Comparison of ENCODE assay signal across 31 cellular contexts in the genomic region with DNA sequence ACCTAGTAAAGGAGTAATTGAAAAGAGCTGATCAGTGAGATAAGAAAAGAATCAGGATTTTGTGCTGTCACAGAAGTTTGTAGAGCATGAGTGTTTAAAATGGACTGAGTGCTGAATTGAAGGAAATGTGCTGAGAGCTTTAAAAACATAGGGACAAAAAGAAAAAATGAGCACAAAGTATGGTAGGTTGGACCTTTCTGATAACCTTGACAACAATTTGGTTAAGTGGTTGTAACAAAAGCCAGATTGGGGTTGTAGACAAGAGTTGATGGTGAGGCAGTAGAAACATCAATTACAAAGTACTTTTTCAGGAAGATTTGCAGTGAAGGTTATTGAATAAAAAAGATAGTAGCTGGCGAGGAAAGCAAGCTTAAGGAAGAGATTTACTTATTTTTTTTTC.
DNase-seq lines count a peak whose midpoint lies in the region; ATAC-seq and TF ChIP-seq lines count a peak whose summit lies in the region.
"Had no signal": no experiment of that assay in that cellular context is flagged by ENCODE, and none has a peak within 500 bp of the region (broad histone marks: within the 10 kb centered on the region; RNA-seq: fewer than 3 reads in every experiment).

No MANE protein-coding gene starts in this region.

- 0 out of 2 replicates have a peak, but pooled peaks cover 3% of the 10 kb centered on the region for H3K9me3 ChIP-seq in SK-N-SH
- H3K9me3 ChIP-seq in endodermal cell (ENCODE audit: control insufficient read depth, low read length): no peaks in the 10 kb centered on the region
- H3K9me3 ChIP-seq: A549; BE2C; BLaER1; BLaER1 treated with 17β-estradiol and CSF1 and Interleukin-3, amounts not matched to agents 10 nM and 100 nM; Caco-2 had no signal

- H3K4me1 ChIP-seq in SK-N-SH (ENCODE audit: control insufficient read depth in 1 of 2, insufficient read depth in 2 of 2, low read depth in 1 of 2, low read length in 1 of 2): no peaks in the 10 kb centered on the region; a peak in 2 of 4 replicates
- H3K4me1 ChIP-seq in endodermal cell (ENCODE audit: control insufficient read depth, insufficient read depth, low read length): peaks cover 2% of the 10 kb centered on the region
- H3K4me1 ChIP-seq: BLaER1; BLaER1 treated with 17β-estradiol and CSF1 and Interleukin-3, amounts not matched to agents 10 nM and 100 nM; Caco-2 had no signal

- H2AFZ ChIP-seq in SK-N-SH (ENCODE audit: low read depth): no peak overlapping the region

- TF ChIP-seq RAD21 in SK-N-SH (IDR thresholded peaks at IDR 0.05; ENCODE audit: low read length): no peak

- no peak overlapping the region for H3K4me3 Mint-ChIP-seq in endodermal cell
- H3K4me3 Mint-ChIP-seq: B cell; CD14-positive monocyte; CD4-positive, alpha-beta memory T cell; CD4-positive, alpha-beta T cell; CD4-positive, CD25-positive, alpha-beta regulatory T cell; CD8-positive, alpha-beta memory T cell; CD8-positive, alpha-beta T cell had no signal

- H3K36me3 Mint-ChIP-seq in endodermal cell (ENCODE audit: low read depth): no peaks in the 10 kb centered on the region
- H3K36me3 Mint-ChIP-seq: CD14-positive monocyte; CD4-positive, alpha-beta memory T cell; CD4-positive, CD25-positive, alpha-beta regulatory T cell; CD8-positive, alpha-beta memory T cell; CD8-positive, alpha-beta T cell had no signal

- no peak overlapping the region for H3K4me2 ChIP-seq in SK-N-SH
- H3K4me2 ChIP-seq: A549; BLaER1; BLaER1 treated with 17β-estradiol and CSF1 and Interleukin-3, amounts not matched to agents 10 nM and 100 nM had no signal

- H3K9me2 ChIP-seq in SK-N-SH: no peaks in the 10 kb centered on the region

- H3K9me3 Mint-ChIP-seq in endodermal cell: no peaks in the 10 kb centered on the region
- H3K9me3 Mint-ChIP-seq: CD4-positive, alpha-beta T cell had no signal

- H3K27ac ChIP-seq in SK-N-SH (ENCODE audit: low read depth in 2 of 2, low read length in 1 of 2) (no peak overlapping the region), endodermal cell (ENCODE audit: low read depth, low read length) (no peak overlapping the region)
- H3K27ac ChIP-seq: 22Rv1; A549; BLaER1; BLaER1 treated with 17β-estradiol and CSF1 and Interleukin-3, amounts not matched to agents 10 nM and 100 nM; C4-2B had no signal

- H3K79me2 ChIP-seq in SK-N-SH (ENCODE audit: insufficient read depth): no peaks in the 10 kb centered on the region

- H3K4me3 ChIP-seq in SK-N-SH (ENCODE audit: low read depth in 2 of 2, low read length in 1 of 2) (no peak overlapping the region), endodermal cell (ENCODE audit: low read length) (no peak overlapping the region)
- H3K4me3 ChIP-seq: A549; BLaER1; BLaER1 treated with 17β-estradiol and CSF1 and Interleukin-3, amounts not matched to agents 10 nM and 100 nM had no signal

- H3K27me3 ChIP-seq in SK-N-SH (ENCODE audit: insufficient read depth): no peaks in the 10 kb centered on the region
- no peaks in the 10 kb centered on the region for H3K27me3 ChIP-seq in endodermal cell (ENCODE audit: control insufficient read depth, insufficient read depth, low read length, poor library complexity, severe bottlenecking)
- H3K27me3 ChIP-seq: BE2C; BLaER1; BLaER1 treated with 17β-estradiol and CSF1 and Interleukin-3, amounts not matched to agents 10 nM and 100 nM had no signal

- POLR2A ChIA-PET in SK-N-SH (lab: Yijun Ruan, JAX): no interaction called here

- no peaks in the 10 kb centered on the region for H3K36me3 ChIP-seq in SK-N-SH (replicated peaks in 1 of 2; ENCODE audit: control insufficient read depth in 1 of 2, insufficient read depth in 2 of 2, low read length in 1 of 2)
- no peaks in the 10 kb centered on the region for H3K36me3 ChIP-seq in endodermal cell (ENCODE audit: control insufficient read depth, insufficient read depth, low read length)
- H3K36me3 ChIP-seq: BE2C; BLaER1; BLaER1 treated with 17β-estradiol and CSF1 and Interleukin-3, amounts not matched to agents 10 nM and 100 nM had no signal

- H3K27ac Mint-ChIP-seq in endodermal cell: no peak overlapping the region
- H3K27ac Mint-ChIP-seq: B cell; CD14-positive monocyte; CD4-positive, alpha-beta memory T cell; CD4-positive, alpha-beta T cell; CD4-positive, CD25-positive, alpha-beta regulatory T cell; CD8-positive, alpha-beta memory T cell; CD8-positive, alpha-beta T cell had no signal

- H3K4me1 Mint-ChIP-seq in endodermal cell: peaks cover 10% of the 10 kb centered on the region
- H3K4me1 Mint-ChIP-seq: B cell; CD14-positive monocyte; CD4-positive, alpha-beta memory T cell; CD4-positive, CD25-positive, alpha-beta regulatory T cell; CD8-positive, alpha-beta memory T cell had no signal

- CTCF ChIA-PET in SK-N-SH (lab: Yijun Ruan, JAX): interaction anchor here (1.0 to 2.1 kb wide), 2 partner anchors 977 to 989 kb away, joined by 3 to 8 read pairs; no protein-coding TSS in a partner anchor

- DNase-seq in SK-N-SH: no peak
- DNase-seq in SK-N-DZ (ENCODE audit: low spot score): peak; percentile 86
- no peak for DNase-seq in endodermal cell
- DNase-seq: 8988T; ACHN; AML-193; BE2C; C1 segment of cervical spinal cord; Caco-2; Calu3; CD4-positive, alpha-beta memory T cell; CD4-positive, alpha-beta T cell; CD4-positive, CD25-positive, alpha-beta regulatory T cell; CD8-positive, alpha-beta memory T cell; CD8-positive, alpha-beta T cell; COR-L47; DMS 273 treated with DMSO at 0.1 percent for 48 hours; DMS153; DMS53; DMS79; DMS79 treated with DMSO at 0.1 percent for 48 hours; DND-41; EL had no signal

- ATAC-seq in SK-N-SH treated with all-trans-retinoic acid at 6 μM for 48 hours: no peak
- ATAC-seq: A549; CD8-positive, alpha-beta T cell had no signal

- TF ChIP-seq EP300 in SK-N-SH (IDR thresholded peaks at IDR 0.05; ENCODE audit: borderline replicate concordance in 1 of 2, low read depth in 1 of 2, low read length in 1 of 2): no peak

- H3F3A ChIP-seq in SK-N-SH (replicated peaks; ENCODE audit: insufficient read depth): no peaks in the 10 kb centered on the region

- TF ChIP-seq CTCF in SK-N-SH (IDR thresholded peaks at IDR 0.05) (no peak), endodermal cell (conservative IDR thresholded peaks at IDR 0.05) (no peak)

- 13% methylated on average over 1 of the region's 1 CpG for WGBS in SK-N-SH (ENCODE audit: low lambda C conversion rate)
- 100% methylated on average over 1 of the region's 1 CpG for whole genome bisulfite sequencing in endodermal cell (ENCODE audit: insufficient coverage in 1 of 2, insufficient read length in 1 of 2), 2 experiments

- H3K9ac ChIP-seq in SK-N-SH (no peak overlapping the region), endodermal cell (ENCODE audit: extremely low read depth, low read length, poor library complexity, severe bottlenecking) (no peak overlapping the region)
- H3K9ac ChIP-seq: BLaER1; BLaER1 treated with 17β-estradiol and CSF1 and Interleukin-3, amounts not matched to agents 10 nM and 100 nM had no signal

- no peaks in the 10 kb centered on the region for H3K27me3 Mint-ChIP-seq in endodermal cell (ENCODE audit: insufficient read depth)
- H3K27me3 Mint-ChIP-seq: B cell; CD4-positive, alpha-beta memory T cell; CD4-positive, alpha-beta T cell; CD4-positive, CD25-positive, alpha-beta regulatory T cell; CD8-positive, alpha-beta memory T cell had no signal

- H4K20me1 ChIP-seq in SK-N-SH (ENCODE audit: insufficient read depth): no peaks in the 10 kb centered on the region
- H4K20me1 ChIP-seq: BLaER1; BLaER1 treated with 17β-estradiol and CSF1 and Interleukin-3, amounts not matched to agents 10 nM and 100 nM had no signal

TF ChIP-seq in SK-N-SH treated with all-trans-retinoic acid at 6 μM for 48 hours, 23 proteins besides CTCF, POLR2A, EP300 and RAD21 (continues in another document):
- TF ChIP-seq ZNF8 (CRISPR knock-in tag; IDR thresholded peaks at IDR 0.05) (no peak), ZNF565 (CRISPR knock-in tag; conservative IDR thresholded peaks at IDR 0.05; ENCODE audit: low read depth) (no peak), RARB (CRISPR knock-in tag; IDR thresholded peaks at IDR 0.05) (no peak), ZFP30 (CRISPR knock-in tag; IDR thresholded peaks at IDR 0.05) (no peak), ZNF70 (CRISPR knock-in tag; IDR thresholded peaks at IDR 0.05) (no peak), SNAI2 (CRISPR knock-in tag; IDR thresholded peaks at IDR 0.05) (no peak), ZC3H10 (CRISPR knock-in tag; IDR thresholded peaks at IDR 0.05) (no peak), OSR1 (CRISPR knock-in tag; IDR thresholded peaks at IDR 0.05) (no peak), CSDC2 (CRISPR knock-in tag; IDR thresholded peaks at IDR 0.05) (no peak), GLIS3 (CRISPR knock-in tag; IDR thresholded peaks at IDR 0.05) (no peak)

TF ChIP-seq in SK-N-SH, 30 proteins besides CTCF, POLR2A, EP300 and RAD21:
- TF ChIP-seq RCOR1 (IDR thresholded peaks at IDR 0.05; ENCODE audit: low read length) (no peak), GATA2 (CRISPR knock-in tag; IDR thresholded peaks at IDR 0.05) (no peak), TCF12 (IDR thresholded peaks at IDR 0.05) (no peak), MXI1 (IDR thresholded peaks at IDR 0.05; ENCODE audit: low read depth, low read length) (no peak)
- TF ChIP-seq, protein P1, sequence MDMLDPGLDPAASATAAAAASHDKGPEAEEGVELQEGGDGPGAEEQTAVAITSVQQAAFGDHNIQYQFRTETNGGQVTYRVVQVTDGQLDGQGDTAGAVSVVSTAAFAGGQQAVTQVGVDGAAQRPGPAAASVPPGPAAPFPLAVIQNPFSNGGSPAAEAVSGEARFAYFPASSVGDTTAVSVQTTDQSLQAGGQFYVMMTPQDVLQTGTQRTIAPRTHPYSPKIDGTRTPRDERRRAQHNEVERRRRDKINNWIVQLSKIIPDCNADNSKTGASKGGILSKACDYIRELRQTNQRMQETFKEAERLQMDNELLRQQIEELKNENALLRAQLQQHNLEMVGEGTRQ (IDR thresholded peaks at IDR 0.05; ENCODE audit: borderline replicate concordance, low read depth, low read length): no peak
TF ChIP-seq in SK-N-SH: peak in this region for 0.
